ENCODE assay signal across 25 cellular contexts in genomic region chr3:5252111-5252510, GRCh38.
"Had no signal": no experiment of that assay in that cellular context is flagged by ENCODE, and none has a peak within 500 bp of the region (broad histone marks: within the 10 kb centered on the region; RNA-seq: fewer than 3 reads in every experiment).

No MANE protein-coding gene starts in this region.

- DNase-seq: effector CD8-positive, alpha-beta T cell; effector memory CD8-positive, alpha-beta T cell; endodermal cell; erythroblast; esophagus squamous epithelium; foreskin fibroblast; foreskin melanocyte; gastrocnemius medialis; heart left ventricle; hypothalamus; immature natural killer cell; islet precursor cell; kidney; kidney glomerular epithelial cell; left cardiac atrium; left lung; left ventricle myocardium superior; lower lobe of right lung; mesenchymal stem cell; mucosa of descending colon; naive B cell had no signal

- H3K27ac ChIP-seq: coronary artery, epithelial cell of prostate, esophagus squamous epithelium, gastrocnemius medialis, heart left ventricle, hepatocyte, left lung, lower lobe of right lung had no signal

- ATAC-seq: effector memory CD8-positive, alpha-beta T cell; esophagus mucosa; gastrocnemius medialis; heart left ventricle; left cardiac atrium; left lung; left ventricle myocardium superior; lower lobe of right lung; mucosa of descending colon had no signal
